ENCODE assay signal across 1 cellular context in the genomic region with DNA sequence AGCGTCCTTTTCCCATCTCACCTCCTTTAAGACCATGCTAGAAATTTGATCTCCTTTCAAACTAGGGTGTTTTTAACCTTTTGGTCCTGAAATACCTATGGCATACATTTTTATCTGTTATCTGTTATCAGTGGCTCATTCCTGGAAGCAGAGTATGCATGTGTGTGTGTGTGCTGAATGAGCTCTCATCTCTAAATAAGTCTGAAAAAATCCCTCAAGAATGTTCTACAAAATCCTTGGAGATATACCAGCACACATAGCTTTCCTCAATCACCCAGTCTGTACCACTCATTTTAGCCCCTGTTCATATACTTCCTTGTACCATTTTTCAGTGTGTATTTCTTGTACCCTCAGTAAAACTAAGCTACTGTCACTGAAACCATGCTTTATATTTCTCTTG.
TF ChIP-seq lines count a peak whose summit lies in the region.

No MANE protein-coding gene starts in this region.

TF ChIP-seq in K562, 482 proteins besides CTCF, POLR2A, EP300 and RAD21 (continues in another document):
- no peak for TF ChIP-seq ZSCAN29 (IDR thresholded peaks at IDR 0.05)
- peak; percentile 16; the same call in 1 of the 2 replicates for TF ChIP-seq SUPT5H (IDR thresholded peaks at IDR 0.05)
- TF ChIP-seq, protein P1, sequence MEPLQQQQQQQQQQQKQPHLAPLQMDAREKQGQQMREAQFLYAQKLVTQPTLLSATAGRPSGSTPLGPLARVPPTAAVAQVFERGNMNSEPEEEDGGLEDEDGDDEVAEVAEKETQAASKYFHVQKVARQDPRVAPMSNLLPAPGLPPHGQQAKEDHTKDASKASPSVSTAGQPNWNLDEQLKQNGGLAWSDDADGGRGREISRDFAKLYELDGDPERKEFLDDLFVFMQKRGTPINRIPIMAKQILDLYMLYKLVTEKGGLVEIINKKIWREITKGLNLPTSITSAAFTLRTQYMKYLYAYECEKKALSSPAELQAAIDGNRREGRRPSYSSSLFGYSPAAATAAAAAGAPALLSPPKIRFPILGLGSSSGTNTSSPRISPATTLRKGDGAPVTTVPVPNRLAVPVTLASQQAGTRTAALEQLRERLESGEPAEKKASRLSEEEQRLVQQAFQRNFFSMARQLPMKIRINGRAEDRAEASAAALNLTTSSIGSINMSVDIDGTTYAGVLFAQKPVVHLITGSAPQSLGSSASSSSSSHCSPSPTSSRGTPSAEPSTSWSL (CRISPR knock-in tag; IDR thresholded peaks at IDR 0.05; ENCODE audit: borderline replicate concordance): no peak
- no peak for TF ChIP-seq MYBL2 (IDR thresholded peaks at IDR 0.05; ENCODE audit: low read depth)
- TF ChIP-seq MYBL2 (CRISPR knock-in tag; IDR thresholded peaks at IDR 0.05; ENCODE audit: borderline replicate concordance): no peak
- TF ChIP-seq TBL1XR1 (IDR thresholded peaks at IDR 0.05; ENCODE audit: low read length in 2 of 2): no peak
- 0 out of 4 replicates have a peak, but pooled peaks of 1 of the 2 experiments have one; percentile 19 for TF ChIP-seq CSDE1 (IDR thresholded peaks at IDR 0.05)
- TF ChIP-seq HMG20B (CRISPR knock-in tag; IDR thresholded peaks at IDR 0.05): no peak
- no peak for TF ChIP-seq NR2F6 (CRISPR knock-in tag; IDR thresholded peaks at IDR 0.05)
- TF ChIP-seq ZC3H11A (IDR thresholded peaks at IDR 0.05; ENCODE audit: low read depth, low read length): no peak
- peak; percentile 57; the same call in 1 of the 2 replicates for TF ChIP-seq GATAD2B (IDR thresholded peaks at IDR 0.05; ENCODE audit: borderline replicate concordance)
- TF ChIP-seq, protein P2, sequence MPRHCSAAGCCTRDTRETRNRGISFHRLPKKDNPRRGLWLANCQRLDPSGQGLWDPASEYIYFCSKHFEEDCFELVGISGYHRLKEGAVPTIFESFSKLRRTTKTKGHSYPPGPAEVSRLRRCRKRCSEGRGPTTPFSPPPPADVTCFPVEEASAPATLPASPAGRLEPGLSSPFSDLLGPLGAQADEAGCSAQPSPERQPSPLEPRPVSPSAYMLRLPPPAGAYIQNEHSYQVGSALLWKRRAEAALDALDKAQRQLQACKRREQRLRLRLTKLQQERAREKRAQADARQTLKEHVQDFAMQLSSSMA (CRISPR knock-in tag; IDR thresholded peaks at IDR 0.05): no peak
- TF ChIP-seq CEBPG (CRISPR knock-in tag; IDR thresholded peaks at IDR 0.05): no peak
- TF ChIP-seq CEBPG (tag; conservative IDR thresholded peaks at IDR 0.05 in 1 of 2, IDR thresholded peaks at IDR 0.05 in 1 of 2): no peak
- no peak for TF ChIP-seq ZNF121 (CRISPR knock-in tag; conservative IDR thresholded peaks at IDR 0.05)
- TF ChIP-seq RBM15 (IDR thresholded peaks at IDR 0.05; ENCODE audit: insufficient read depth, low read length): no peak
- TF ChIP-seq HLTF (IDR thresholded peaks at IDR 0.05): 0 out of 2 replicates have a peak, but pooled peaks have one; percentile 12
- TF ChIP-seq, protein P3, sequence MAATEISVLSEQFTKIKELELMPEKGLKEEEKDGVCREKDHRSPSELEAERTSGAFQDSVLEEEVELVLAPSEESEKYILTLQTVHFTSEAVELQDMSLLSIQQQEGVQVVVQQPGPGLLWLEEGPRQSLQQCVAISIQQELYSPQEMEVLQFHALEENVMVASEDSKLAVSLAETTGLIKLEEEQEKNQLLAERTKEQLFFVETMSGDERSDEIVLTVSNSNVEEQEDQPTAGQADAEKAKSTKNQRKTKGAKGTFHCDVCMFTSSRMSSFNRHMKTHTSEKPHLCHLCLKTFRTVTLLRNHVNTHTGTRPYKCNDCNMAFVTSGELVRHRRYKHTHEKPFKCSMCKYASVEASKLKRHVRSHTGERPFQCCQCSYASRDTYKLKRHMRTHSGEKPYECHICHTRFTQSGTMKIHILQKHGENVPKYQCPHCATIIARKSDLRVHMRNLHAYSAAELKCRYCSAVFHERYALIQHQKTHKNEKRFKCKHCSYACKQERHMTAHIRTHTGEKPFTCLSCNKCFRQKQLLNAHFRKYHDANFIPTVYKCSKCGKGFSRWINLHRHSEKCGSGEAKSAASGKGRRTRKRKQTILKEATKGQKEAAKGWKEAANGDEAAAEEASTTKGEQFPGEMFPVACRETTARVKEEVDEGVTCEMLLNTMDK (IDR thresholded peaks at IDR 0.05; ENCODE audit: borderline replicate concordance, insufficient read depth, low read depth, low read length, poor library complexity, severe bottlenecking): no peak
- TF ChIP-seq FOXK2 (conservative IDR thresholded peaks at IDR 0.05 in 1 of 2, IDR thresholded peaks at IDR 0.05 in 1 of 2; ENCODE audit: low read depth in 2 of 2): no peak
- TF ChIP-seq CREBBP (IDR thresholded peaks at IDR 0.05; ENCODE audit: low read depth, low read length): no peak
- TF ChIP-seq SMARCE1 (IDR thresholded peaks at IDR 0.05): 0 out of 2 replicates have a peak, but pooled peaks have one; percentile 28
- no peak for TF ChIP-seq POLR3G (IDR thresholded peaks at IDR 0.05; ENCODE audit: extremely low read depth, insufficient read length, insufficient replicate concordance)
- TF ChIP-seq DPF2 (IDR thresholded peaks at IDR 0.05): peak; percentile 39
- TF ChIP-seq CCNT2 (IDR thresholded peaks at IDR 0.05; ENCODE audit: borderline replicate concordance, extremely low read depth, insufficient read length, low read depth, low read length): no peak
- no peak for TF ChIP-seq ATF7 (IDR thresholded peaks at IDR 0.05)
- TF ChIP-seq MEF2D (tag; conservative IDR thresholded peaks at IDR 0.05; ENCODE audit: low read depth): 0 out of 2 replicates have a peak, but pooled peaks have one; percentile 3
- TF ChIP-seq, protein P4, sequence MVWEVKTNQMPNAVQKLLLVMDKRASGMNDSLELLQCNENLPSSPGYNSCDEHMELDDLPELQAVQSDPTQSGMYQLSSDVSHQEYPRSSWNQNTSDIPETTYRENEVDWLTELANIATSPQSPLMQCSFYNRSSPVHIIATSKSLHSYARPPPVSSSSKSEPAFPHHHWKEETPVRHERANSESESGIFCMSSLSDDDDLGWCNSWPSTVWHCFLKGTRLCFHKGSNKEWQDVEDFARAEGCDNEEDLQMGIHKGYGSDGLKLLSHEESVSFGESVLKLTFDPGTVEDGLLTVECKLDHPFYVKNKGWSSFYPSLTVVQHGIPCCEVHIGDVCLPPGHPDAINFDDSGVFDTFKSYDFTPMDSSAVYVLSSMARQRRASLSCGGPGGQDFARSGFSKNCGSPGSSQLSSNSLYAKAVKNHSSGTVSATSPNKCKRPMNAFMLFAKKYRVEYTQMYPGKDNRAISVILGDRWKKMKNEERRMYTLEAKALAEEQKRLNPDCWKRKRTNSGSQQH (CRISPR knock-in tag; IDR thresholded peaks at IDR 0.05): no peak
- TF ChIP-seq ZBTB8A (IDR thresholded peaks at IDR 0.05; ENCODE audit: partially characterized antibody): no peak
- peak; percentile 7 for TF ChIP-seq ARID1B (IDR thresholded peaks at IDR 0.05)
- TF ChIP-seq, protein P5, sequence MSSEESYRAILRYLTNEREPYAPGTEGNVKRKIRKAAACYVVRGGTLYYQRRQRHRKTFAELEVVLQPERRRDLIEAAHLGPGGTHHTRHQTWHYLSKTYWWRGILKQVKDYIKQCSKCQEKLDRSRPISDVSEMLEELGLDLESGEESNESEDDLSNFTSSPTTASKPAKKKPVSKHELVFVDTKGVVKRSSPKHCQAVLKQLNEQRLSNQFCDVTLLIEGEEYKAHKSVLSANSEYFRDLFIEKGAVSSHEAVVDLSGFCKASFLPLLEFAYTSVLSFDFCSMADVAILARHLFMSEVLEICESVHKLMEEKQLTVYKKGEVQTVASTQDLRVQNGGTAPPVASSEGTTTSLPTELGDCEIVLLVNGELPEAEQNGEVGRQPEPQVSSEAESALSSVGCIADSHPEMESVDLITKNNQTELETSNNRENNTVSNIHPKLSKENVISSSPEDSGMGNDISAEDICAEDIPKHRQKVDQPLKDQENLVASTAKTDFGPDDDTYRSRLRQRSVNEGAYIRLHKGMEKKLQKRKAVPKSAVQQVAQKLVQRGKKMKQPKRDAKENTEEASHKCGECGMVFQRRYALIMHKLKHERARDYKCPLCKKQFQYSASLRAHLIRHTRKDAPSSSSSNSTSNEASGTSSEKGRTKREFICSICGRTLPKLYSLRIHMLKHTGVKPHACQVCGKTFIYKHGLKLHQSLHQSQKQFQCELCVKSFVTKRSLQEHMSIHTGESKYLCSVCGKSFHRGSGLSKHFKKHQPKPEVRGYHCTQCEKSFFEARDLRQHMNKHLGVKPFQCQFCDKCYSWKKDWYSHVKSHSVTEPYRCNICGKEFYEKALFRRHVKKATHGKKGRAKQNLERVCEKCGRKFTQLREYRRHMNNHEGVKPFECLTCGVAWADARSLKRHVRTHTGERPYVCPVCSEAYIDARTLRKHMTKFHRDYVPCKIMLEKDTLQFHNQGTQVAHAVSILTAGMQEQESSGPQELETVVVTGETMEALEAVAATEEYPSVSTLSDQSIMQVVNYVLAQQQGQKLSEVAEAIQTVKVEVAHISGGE (CRISPR knock-in tag; IDR thresholded peaks at IDR 0.05): no peak
- no peak for TF ChIP-seq LARP7 (IDR thresholded peaks at IDR 0.05)
- TF ChIP-seq, protein P6, sequence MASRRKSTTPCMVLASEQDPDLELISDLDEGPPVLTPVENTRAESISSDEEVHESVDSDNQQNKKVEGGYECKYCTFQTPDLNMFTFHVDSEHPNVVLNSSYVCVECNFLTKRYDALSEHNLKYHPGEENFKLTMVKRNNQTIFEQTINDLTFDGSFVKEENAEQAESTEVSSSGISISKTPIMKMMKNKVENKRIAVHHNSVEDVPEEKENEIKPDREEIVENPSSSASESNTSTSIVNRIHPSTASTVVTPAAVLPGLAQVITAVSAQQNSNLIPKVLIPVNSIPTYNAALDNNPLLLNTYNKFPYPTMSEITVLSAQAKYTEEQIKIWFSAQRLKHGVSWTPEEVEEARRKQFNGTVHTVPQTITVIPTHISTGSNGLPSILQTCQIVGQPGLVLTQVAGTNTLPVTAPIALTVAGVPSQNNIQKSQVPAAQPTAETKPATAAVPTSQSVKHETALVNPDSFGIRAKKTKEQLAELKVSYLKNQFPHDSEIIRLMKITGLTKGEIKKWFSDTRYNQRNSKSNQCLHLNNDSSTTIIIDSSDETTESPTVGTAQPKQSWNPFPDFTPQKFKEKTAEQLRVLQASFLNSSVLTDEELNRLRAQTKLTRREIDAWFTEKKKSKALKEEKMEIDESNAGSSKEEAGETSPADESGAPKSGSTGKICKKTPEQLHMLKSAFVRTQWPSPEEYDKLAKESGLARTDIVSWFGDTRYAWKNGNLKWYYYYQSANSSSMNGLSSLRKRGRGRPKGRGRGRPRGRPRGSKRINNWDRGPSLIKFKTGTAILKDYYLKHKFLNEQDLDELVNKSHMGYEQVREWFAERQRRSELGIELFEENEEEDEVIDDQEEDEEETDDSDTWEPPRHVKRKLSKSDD (conservative IDR thresholded peaks at IDR 0.05; ENCODE audit: low read length): no peak
- TF ChIP-seq MEF2A (IDR thresholded peaks at IDR 0.05; ENCODE audit: control insufficient read depth, low read depth, low read length): no peak
- TF ChIP-seq, protein P7, sequence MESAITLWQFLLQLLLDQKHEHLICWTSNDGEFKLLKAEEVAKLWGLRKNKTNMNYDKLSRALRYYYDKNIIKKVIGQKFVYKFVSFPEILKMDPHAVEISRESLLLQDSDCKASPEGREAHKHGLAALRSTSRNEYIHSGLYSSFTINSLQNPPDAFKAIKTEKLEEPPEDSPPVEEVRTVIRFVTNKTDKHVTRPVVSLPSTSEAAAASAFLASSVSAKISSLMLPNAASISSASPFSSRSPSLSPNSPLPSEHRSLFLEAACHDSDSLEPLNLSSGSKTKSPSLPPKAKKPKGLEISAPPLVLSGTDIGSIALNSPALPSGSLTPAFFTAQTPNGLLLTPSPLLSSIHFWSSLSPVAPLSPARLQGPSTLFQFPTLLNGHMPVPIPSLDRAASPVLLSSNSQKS (CRISPR knock-in tag; IDR thresholded peaks at IDR 0.05): no peak
- TF ChIP-seq, protein P8, sequence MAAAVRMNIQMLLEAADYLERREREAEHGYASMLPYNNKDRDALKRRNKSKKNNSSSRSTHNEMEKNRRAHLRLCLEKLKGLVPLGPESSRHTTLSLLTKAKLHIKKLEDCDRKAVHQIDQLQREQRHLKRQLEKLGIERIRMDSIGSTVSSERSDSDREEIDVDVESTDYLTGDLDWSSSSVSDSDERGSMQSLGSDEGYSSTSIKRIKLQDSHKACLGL (CRISPR knock-in tag; IDR thresholded peaks at IDR 0.05; ENCODE audit: borderline replicate concordance, poor library complexity, severe bottlenecking): no peak
- TF ChIP-seq ZNF311 (CRISPR knock-in tag; IDR thresholded peaks at IDR 0.05): no peak
- no peak for TF ChIP-seq HOXB6 (CRISPR knock-in tag; IDR thresholded peaks at IDR 0.05; ENCODE audit: borderline replicate concordance)
- TF ChIP-seq EP400 (IDR thresholded peaks at IDR 0.05): peak; percentile 19; the same call in 1 of the 2 replicates
- no peak for TF ChIP-seq CHCHD3 (CRISPR knock-in tag; IDR thresholded peaks at IDR 0.05)
- TF ChIP-seq ZBED1 (IDR thresholded peaks at IDR 0.05): no peak
- TF ChIP-seq SMAD4 (CRISPR knock-in tag; conservative IDR thresholded peaks at IDR 0.05): no peak
- TF ChIP-seq, protein P9, sequence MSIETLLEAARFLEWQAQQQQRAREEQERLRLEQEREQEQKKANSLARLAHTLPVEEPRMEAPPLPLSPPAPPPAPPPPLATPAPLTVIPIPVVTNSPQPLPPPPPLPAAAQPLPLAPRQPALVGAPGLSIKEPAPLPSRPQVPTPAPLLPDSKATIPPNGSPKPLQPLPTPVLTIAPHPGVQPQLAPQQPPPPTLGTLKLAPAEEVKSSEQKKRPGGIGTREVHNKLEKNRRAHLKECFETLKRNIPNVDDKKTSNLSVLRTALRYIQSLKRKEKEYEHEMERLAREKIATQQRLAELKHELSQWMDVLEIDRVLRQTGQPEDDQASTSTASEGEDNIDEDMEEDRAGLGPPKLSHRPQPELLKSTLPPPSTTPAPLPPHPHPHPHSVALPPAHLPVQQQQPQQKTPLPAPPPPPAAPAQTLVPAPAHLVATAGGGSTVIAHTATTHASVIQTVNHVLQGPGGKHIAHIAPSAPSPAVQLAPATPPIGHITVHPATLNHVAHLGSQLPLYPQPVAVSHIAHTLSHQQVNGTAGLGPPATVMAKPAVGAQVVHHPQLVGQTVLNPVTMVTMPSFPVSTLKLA (conservative IDR thresholded peaks at IDR 0.05): 0 out of 4 replicates have a peak, but pooled peaks of 1 of the 2 experiments have one; percentile 21
- no peak for TF ChIP-seq ZNF212 (CRISPR knock-in tag; IDR thresholded peaks at IDR 0.05)
- TF ChIP-seq, protein P10, sequence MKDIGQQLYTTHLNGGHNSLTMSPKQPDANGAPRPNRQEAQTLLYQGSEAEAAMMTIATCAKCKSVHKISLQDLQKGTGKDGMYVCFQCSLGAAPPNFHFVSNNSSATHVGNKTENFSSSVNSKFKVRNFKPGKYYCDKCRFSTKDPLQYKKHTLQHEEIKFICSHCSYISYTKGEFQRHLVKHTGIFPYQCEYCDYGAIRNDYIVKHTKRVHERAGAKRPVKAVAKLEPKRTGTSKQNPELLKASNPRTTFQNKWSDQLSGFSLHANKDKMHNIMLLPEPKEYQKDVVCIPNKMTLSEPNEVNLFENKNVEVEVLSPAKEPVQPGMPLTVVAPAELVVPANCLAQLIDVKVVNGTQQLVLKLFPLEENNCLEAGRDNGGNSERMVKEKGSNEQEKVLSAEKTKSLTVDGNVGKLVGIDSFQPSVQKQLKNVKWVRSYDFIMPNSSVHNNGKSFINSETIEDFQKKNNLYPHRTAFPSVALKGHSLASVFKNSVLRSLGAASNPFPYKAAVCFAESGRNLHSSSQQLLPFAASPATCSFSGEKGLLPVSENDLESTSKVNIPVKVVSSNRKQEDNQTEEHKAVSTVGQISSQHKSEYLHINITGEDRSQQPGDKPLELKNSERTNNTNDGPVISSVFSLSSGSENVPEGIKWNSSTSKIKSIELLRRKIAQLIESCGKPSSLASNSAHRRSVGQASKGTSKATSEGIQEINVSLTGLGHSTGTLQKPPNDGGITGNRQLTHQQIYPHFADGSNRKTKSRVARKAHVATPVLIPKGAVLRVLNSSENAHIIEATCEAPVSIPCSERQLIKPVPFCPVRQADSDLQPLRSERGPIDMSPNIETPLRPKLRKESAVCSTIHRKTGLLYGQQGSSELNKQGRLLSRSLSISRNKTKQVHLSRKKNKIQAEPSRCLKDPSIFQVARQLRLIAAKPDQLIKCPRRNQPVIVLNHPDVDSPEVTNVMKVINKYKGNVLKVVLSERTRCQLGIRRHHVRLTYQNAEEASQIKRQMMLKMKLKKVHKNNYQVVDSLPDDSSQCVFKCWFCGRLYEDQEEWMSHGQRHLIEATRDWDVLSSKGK (CRISPR knock-in tag; IDR thresholded peaks at IDR 0.05): no peak
